Comparison of ENCODE assay signal across 8 cellular contexts in genomic region chr19:49818691-49819331, GRCh38. TPM values are rescaled to one million over a fixed set of nuclear protein-coding genes. Genes with fewer than 3 reads are reported as not detected.
DNase-seq lines count a peak whose midpoint lies in the region; ATAC-seq and TF ChIP-seq lines count a peak whose summit lies in the region.

No MANE protein-coding gene starts in this region.

- H3K36me3 ChIP-seq in esophagus squamous epithelium, result peaks cover 0 to 38% (median 4%) of the 10 kb centered on the region in 3 donors
- no peaks in the 10 kb centered on the region for H3K36me3 ChIP-seq in rectal smooth muscle tissue (ENCODE audit: control insufficient read depth, insufficient read depth, low read length)

- no peak for DNase-seq in RWPE1 (ENCODE audit: low spot score)
- DNase-seq in esophagus squamous epithelium (lab: John Stamatoyannopoulos, UW), result no peak
- no peak for DNase-seq in Kasumi-1 (lab: John Stamatoyannopoulos, UW)
- no peak for DNase-seq in NCI-H1092 treated with DMSO at 0.1 percent for 48 hours (lab: John Stamatoyannopoulos, UW)
- DNase-seq in NCI-H2107 treated with DMSO at 0.1 percent for 48 hours (lab: John Stamatoyannopoulos, UW; ENCODE audit: unreplicated experiment), result no peak

- no peak for ATAC-seq in HG03520 (IDR thresholded peaks at IDR 0.05; ENCODE audit: unreplicated experiment)

- TF ChIP-seq POLR2A in esophagus squamous epithelium (IDR thresholded peaks at IDR 0.05), result no peak

- no peaks in the 10 kb centered on the region for H3K9me3 ChIP-seq in esophagus squamous epithelium

- H3K4me1 ChIP-seq in esophagus squamous epithelium (peaks cover 10 to 44% (median 16%) of the 10 kb centered on the region in 3 donors), rectal smooth muscle tissue (ENCODE audit: control insufficient read depth, insufficient read depth, low read length) (peaks cover 3% of the 10 kb centered on the region)

- CTCF ChIA-PET in RWPE1 (lab: Yijun Ruan, JAX), result interaction anchor here (0.6 to 0.7 kb wide), 2 partner anchors 25 to 119 kb away, joined by 3 read pairs; no protein-coding TSS in a partner anchor

- H3K4me3 ChIP-seq in GM12875 (ENCODE audit: low read depth, low read length) (peak overlapping the region; percentile 87), esophagus squamous epithelium (peak overlapping the region; percentile 63 to 84 (median 70)), rectal smooth muscle tissue (ENCODE audit: low read length) (peak overlapping the region; percentile 92)

- H3K27me3 ChIP-seq in esophagus squamous epithelium, result no peaks in the 10 kb centered on the region
- H3K27me3 ChIP-seq in rectal smooth muscle tissue (ENCODE audit: control insufficient read depth, insufficient read depth, low read length), result no peaks in the 10 kb centered on the region

- no peak for TF ChIP-seq CTCF in GM12875 (IDR thresholded peaks at IDR 0.05; ENCODE audit: borderline replicate concordance, insufficient read depth, low read depth, low read length)
- no peak for TF ChIP-seq CTCF in RWPE1 (conservative IDR thresholded peaks at IDR 0.05; ENCODE audit: low read depth)
- TF ChIP-seq CTCF in esophagus squamous epithelium (IDR thresholded peaks at IDR 0.05), result no peak

- H3K9ac ChIP-seq in rectal smooth muscle tissue (ENCODE audit: low read length), result peak overlapping the region; percentile 64

- WGBS in esophagus squamous epithelium, 2 donors, result 3 to 43% methylated on average over 5 to 8 of the region's 14 CpGs

- POLR2A ChIA-PET in RWPE1 (lab: Yijun Ruan, JAX; ENCODE audit: low non-redundant PET), result interaction anchor here (0.6 to 0.8 kb wide), 2 partner anchors 20 to 30 kb away, joined by 3 to 10 read pairs; no protein-coding TSS in a partner anchor

- H3K27ac ChIP-seq in RWPE1 (peak overlapping the region; percentile 97), esophagus squamous epithelium (peak overlapping the region; percentile 91 to 97 (median 94)), rectal smooth muscle tissue (ENCODE audit: low read depth, low read length) (peak overlapping the region; percentile 95)

- intact Hi-C loops in esophagus squamous epithelium (cut with DNase I), result loop anchor here (10.0 kb wide), 1 partner anchor 56 kb away; the partner anchor contains the start of genes AKT1S1 and TBC1D17

RNA-seq across cellular contexts. Expression of gene MED25, which starts 0.7 kb away (rescaled TPM):
- 10 to 100 TPM; 16.9 to 27.7 (median 23.9) TPM for total RNA-seq in esophagus squamous epithelium

RNA-seq across cellular contexts. Expression of gene FUZ, which starts 5.7 kb away (rescaled TPM):
- 10 to 100 TPM in 1 of 4 donors, 1 to 10 TPM in 3; 4.7 to 13.7 (median 8.1) TPM for total RNA-seq in esophagus squamous epithelium

RNA-seq across cellular contexts. Expression of gene PTOV1, which starts 32.1 kb away (rescaled TPM):
- 10 to 100 TPM; 31.3 to 57.0 (median 45.2) TPM for total RNA-seq in esophagus squamous epithelium

RNA-seq across cellular contexts. Expression of gene PNKP, which starts 48.6 kb away (rescaled TPM):
- total RNA-seq in esophagus squamous epithelium, result 10 to 100 TPM; 33.3 to 42.3 (median 36.3) TPM

RNA-seq across cellular contexts. Expression of gene AP2A1, which starts 52.0 kb away (rescaled TPM):
- 10 to 100 TPM; 50.7 to 77.8 (median 65.8) TPM for total RNA-seq in esophagus squamous epithelium
